Comparison of ENCODE assay signal across 1 cellular context in the genomic region with DNA sequence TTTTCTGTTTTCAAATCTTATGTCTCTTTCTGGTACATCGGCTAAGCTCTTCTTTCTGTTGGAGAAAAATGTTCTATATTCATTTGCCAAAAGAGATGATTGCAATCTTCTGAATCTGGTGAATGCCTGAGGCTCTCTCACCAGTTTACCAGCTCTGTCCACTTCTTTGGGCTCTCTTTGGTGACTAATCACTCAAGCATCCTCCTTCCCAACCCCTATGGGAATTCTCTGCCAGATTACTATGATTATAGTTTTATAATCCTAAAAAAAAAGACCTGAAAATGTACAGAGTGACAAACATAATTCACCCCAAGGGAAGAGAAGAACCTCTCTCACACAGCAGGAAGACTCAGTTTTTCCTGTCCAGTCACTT.
TF ChIP-seq lines count a peak whose summit lies in the region.

No MANE protein-coding gene starts in this region.

TF ChIP-seq in SK-N-SH, 30 proteins besides CTCF, POLR2A, EP300 and RAD21 (continued from another document):
- TF ChIP-seq, protein P1, sequence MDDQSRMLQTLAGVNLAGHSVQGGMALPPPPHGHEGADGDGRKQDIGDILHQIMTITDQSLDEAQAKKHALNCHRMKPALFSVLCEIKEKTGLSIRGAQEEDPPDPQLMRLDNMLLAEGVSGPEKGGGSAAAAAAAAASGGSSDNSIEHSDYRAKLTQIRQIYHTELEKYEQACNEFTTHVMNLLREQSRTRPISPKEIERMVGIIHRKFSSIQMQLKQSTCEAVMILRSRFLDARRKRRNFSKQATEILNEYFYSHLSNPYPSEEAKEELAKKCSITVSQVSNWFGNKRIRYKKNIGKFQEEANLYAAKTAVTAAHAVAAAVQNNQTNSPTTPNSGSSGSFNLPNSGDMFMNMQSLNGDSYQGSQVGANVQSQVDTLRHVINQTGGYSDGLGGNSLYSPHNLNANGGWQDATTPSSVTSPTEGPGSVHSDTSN (IDR thresholded peaks at IDR 0.05): peak; percentile 77
- TF ChIP-seq POLR2AphosphoS5 (IDR thresholded peaks at IDR 0.05; ENCODE audit: low read depth, low read length) (peak; percentile 59; the same call in 1 of the 2 replicates), TAF1 (IDR thresholded peaks at IDR 0.05; ENCODE audit: borderline replicate concordance, low read depth, low read length) (peak; percentile 42; the same call in 1 of the 2 replicates), GABPA (IDR thresholded peaks at IDR 0.05; ENCODE audit: low read depth) (peak; percentile 11; the same call in 1 of the 2 replicates), TCF12 (IDR thresholded peaks at IDR 0.05) (peak; percentile 92), RXRA (IDR thresholded peaks at IDR 0.05; ENCODE audit: borderline replicate concordance, low read depth) (peak; percentile 47; the same call in 1 of the 2 replicates), MEF2A (IDR thresholded peaks at IDR 0.05; ENCODE audit: borderline replicate concordance, low read depth) (peak; percentile 72), NFIC (IDR thresholded peaks at IDR 0.05; ENCODE audit: borderline replicate concordance) (peak; percentile 96), FOSL2 (IDR thresholded peaks at IDR 0.05; ENCODE audit: borderline replicate concordance, low read depth) (peak; percentile 97), FOXM1 (IDR thresholded peaks at IDR 0.05; ENCODE audit: low read depth) (peak; percentile 82)
- TF ChIP-seq, protein P2, sequence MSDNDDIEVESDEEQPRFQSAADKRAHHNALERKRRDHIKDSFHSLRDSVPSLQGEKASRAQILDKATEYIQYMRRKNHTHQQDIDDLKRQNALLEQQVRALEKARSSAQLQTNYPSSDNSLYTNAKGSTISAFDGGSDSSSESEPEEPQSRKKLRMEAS (IDR thresholded peaks at IDR 0.05; ENCODE audit: low read depth): no peak
- TF ChIP-seq, protein P3, sequence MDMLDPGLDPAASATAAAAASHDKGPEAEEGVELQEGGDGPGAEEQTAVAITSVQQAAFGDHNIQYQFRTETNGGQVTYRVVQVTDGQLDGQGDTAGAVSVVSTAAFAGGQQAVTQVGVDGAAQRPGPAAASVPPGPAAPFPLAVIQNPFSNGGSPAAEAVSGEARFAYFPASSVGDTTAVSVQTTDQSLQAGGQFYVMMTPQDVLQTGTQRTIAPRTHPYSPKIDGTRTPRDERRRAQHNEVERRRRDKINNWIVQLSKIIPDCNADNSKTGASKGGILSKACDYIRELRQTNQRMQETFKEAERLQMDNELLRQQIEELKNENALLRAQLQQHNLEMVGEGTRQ (IDR thresholded peaks at IDR 0.05; ENCODE audit: borderline replicate concordance, low read depth, low read length): no peak
- TF ChIP-seq, protein P4, sequence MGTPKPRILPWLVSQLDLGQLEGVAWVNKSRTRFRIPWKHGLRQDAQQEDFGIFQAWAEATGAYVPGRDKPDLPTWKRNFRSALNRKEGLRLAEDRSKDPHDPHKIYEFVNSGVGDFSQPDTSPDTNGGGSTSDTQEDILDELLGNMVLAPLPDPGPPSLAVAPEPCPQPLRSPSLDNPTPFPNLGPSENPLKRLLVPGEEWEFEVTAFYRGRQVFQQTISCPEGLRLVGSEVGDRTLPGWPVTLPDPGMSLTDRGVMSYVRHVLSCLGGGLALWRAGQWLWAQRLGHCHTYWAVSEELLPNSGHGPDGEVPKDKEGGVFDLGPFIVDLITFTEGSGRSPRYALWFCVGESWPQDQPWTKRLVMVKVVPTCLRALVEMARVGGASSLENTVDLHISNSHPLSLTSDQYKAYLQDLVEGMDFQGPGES (IDR thresholded peaks at IDR 0.05; ENCODE audit: low read depth, low read length): no peak
